Comparison of ENCODE assay signal across 17 cellular contexts in genomic region chr6:64932486-64932885, GRCh38.
DNase-seq lines count a peak whose midpoint lies in the region; ATAC-seq and TF ChIP-seq lines count a peak whose summit lies in the region.
"Had no signal": no experiment of that assay in that cellular context is flagged by ENCODE, and none has a peak within 500 bp of the region (broad histone marks: within the 10 kb centered on the region; RNA-seq: fewer than 3 reads in every experiment).

No MANE protein-coding gene starts in this region.

- H2AFZ ChIP-seq in IMR-90 (replicated peaks; ENCODE audit: low read length, poor library complexity): no peak overlapping the region

- TF ChIP-seq CTCF in IMR-90 (conservative IDR thresholded peaks at IDR 0.05; ENCODE audit: low read depth, low read length) (no peak), fibroblast of villous mesenchyme (IDR thresholded peaks at IDR 0.05; ENCODE audit: insufficient read depth, low read depth, low read length) (no peak), heart right ventricle (IDR thresholded peaks at IDR 0.05) (no peak), omental fat pad (IDR thresholded peaks at IDR 0.05) (no peak)

- H2BK120ac ChIP-seq in IMR-90 (ENCODE audit: low read depth, low read length): no peak overlapping the region

- H2BK5ac ChIP-seq in IMR-90 (ENCODE audit: low read depth, low read length, poor library complexity, severe bottlenecking): no peak overlapping the region

- no peak overlapping the region for H3K9ac ChIP-seq in IMR-90 (ENCODE audit: low read depth, low read length)

- H2BK15ac ChIP-seq in IMR-90 (ENCODE audit: low read depth, low read length): no peak overlapping the region

- H3K4ac ChIP-seq in IMR-90 (ENCODE audit: low read depth, low read length): no peak overlapping the region

- H2BK20ac ChIP-seq in IMR-90 (ENCODE audit: low read depth, low read length): no peak overlapping the region

- H3K18ac ChIP-seq in IMR-90 (ENCODE audit: low read depth, low read length): no peak overlapping the region

- H4K8ac ChIP-seq in IMR-90 (ENCODE audit: low read depth in 2 of 2, low read length in 2 of 2): no peak overlapping the region

- no peak overlapping the region for H4K5ac ChIP-seq in IMR-90 (ENCODE audit: low read depth, low read length)

- no peak overlapping the region for H3K14ac ChIP-seq in IMR-90 (replicated peaks; ENCODE audit: low read depth, low read length)

- H3K4me3 ChIP-seq in IMR-90 (ENCODE audit: insufficient read depth, low read depth, low read length) (no peak overlapping the region), fibroblast of villous mesenchyme (ENCODE audit: low read depth, low read length) (no peak overlapping the region), heart right ventricle (no peak overlapping the region)
- H3K4me3 ChIP-seq: K562, MG63, Peyer's patch had no signal

- no peak overlapping the region for H4K91ac ChIP-seq in IMR-90 (ENCODE audit: insufficient read depth, low read depth, low read length)

- no TSS peak for BruUV-seq in IMR-90 (replicated peaks; lab: Mats Ljungman, UMichigan)

- in situ Hi-C loops in IMR-90 (cut with MboI; ENCODE audit: low sequenced_read_pairs): no loop called here

- no peak overlapping the region for H3K4me2 ChIP-seq in IMR-90 (ENCODE audit: low read depth, low read length)

- H3K27ac ChIP-seq in IMR-90 (ENCODE audit: insufficient read depth, low read length) (no peak overlapping the region), heart right ventricle (no peak overlapping the region)
- H3K27ac ChIP-seq: Peyer's patch had no signal

- ATAC-seq in IMR-90 (ENCODE audit: low read depth) (no peak; the same call in 1 of the 2 replicates), heart right ventricle (no peak), omental fat pad (ENCODE audit: low FRiP score) (no peak)
- ATAC-seq: K562 had no signal

- dilution Hi-C loops in IMR-90 (cut with HindIII; ENCODE audit: low sequenced_read_pairs, unreplicated experiment): no loop called here

- intact Hi-C loops in IMR-90 (cut with micrococcal nuclease): no loop called here
- intact Hi-C loops in heart right ventricle (cut with DNase I): no loop called here

- H3K79me1 ChIP-seq in IMR-90 (ENCODE audit: low read depth in 1 of 2, low read length in 2 of 2): no peaks in the 10 kb centered on the region

- H3K23ac ChIP-seq in IMR-90 (ENCODE audit: low read depth, low read length): no peak overlapping the region

- DNase-seq in IMR-90 (peak; percentile 0), amniotic epithelial cell (ENCODE audit: low read depth) (peak; percentile 59), fibroblast of villous mesenchyme (ENCODE audit: low read depth) (peak; percentile 63), non-pigmented ciliary epithelial cell (ENCODE audit: low read depth) (peak; percentile 8), epidermal melanocyte (ENCODE audit: insufficient read length, low spot score) (no peak), heart right ventricle (no peak), omental fat pad (ENCODE audit: low spot score) (no peak)
- DNase-seq: CD4-positive, CD25-positive, alpha-beta regulatory T cell; DMS79 treated with DMSO at 0.1 percent for 48 hours; HCEC 1CT; MG63; NCI-H1105; NCI-H187; NCI-H82; Peyer's patch; SHP77 had no signal

- H3K9me3 ChIP-seq in IMR-90 (ENCODE audit: control insufficient read depth, insufficient read depth, low read length) (no peaks in the 10 kb centered on the region), heart right ventricle (peaks cover 0 to 8% (median 0%) of the 10 kb centered on the region in 11 donors)
- H3K9me3 ChIP-seq: MG63, Peyer's patch had no signal

- H3K36me3 ChIP-seq in IMR-90 (ENCODE audit: control insufficient read depth, insufficient read depth, low read length) (no peaks in the 10 kb centered on the region), heart right ventricle (no peaks in the 10 kb centered on the region)
- H3K36me3 ChIP-seq: MG63, Peyer's patch had no signal

- TF ChIP-seq RAD21 in IMR-90 (IDR thresholded peaks at IDR 0.05; ENCODE audit: low read length): no peak

- no peaks in the 10 kb centered on the region for H4K20me1 ChIP-seq in IMR-90 (ENCODE audit: insufficient read depth, low read length)

- H3K4me1 ChIP-seq in IMR-90 (ENCODE audit: control insufficient read depth, insufficient read depth, low read length) (no peaks in the 10 kb centered on the region), heart right ventricle (no peaks in the 10 kb centered on the region)
- H3K4me1 ChIP-seq: Peyer's patch had no signal

- POLR2A ChIA-PET in IMR-90 (lab: Charles Lee; ENCODE audit: unreplicated experiment): no interaction called here

- H3K27me3 ChIP-seq in IMR-90 (ENCODE audit: control insufficient read depth, insufficient read depth, low read length): no peaks in the 10 kb centered on the region
- no peaks in the 10 kb centered on the region for H3K27me3 ChIP-seq in heart right ventricle
- H3K27me3 ChIP-seq: MG63, Peyer's patch had no signal

- no peak overlapping the region for H3K56ac ChIP-seq in IMR-90 (ENCODE audit: extremely low read depth, insufficient read depth, low read length)

- H2AK9ac ChIP-seq in IMR-90 (replicated peaks; ENCODE audit: low read depth, low read length, poor library complexity): no peak overlapping the region

- H3K9me1 ChIP-seq in IMR-90 (ENCODE audit: insufficient read depth, low read length): no peaks in the 10 kb centered on the region

- no peak for TF ChIP-seq POLR2A in IMR-90 (IDR thresholded peaks at IDR 0.05; ENCODE audit: low read depth, low read length)

- H2AK5ac ChIP-seq in IMR-90 (ENCODE audit: low read depth, low read length): no peak overlapping the region

- no CpG with 5 or more reads among the region's 1 CpG for whole genome bisulfite sequencing in IMR-90 (ENCODE audit: extremely low coverage in 2 of 2, insufficient read length in 1 of 2), 2 experiments
- WGBS in heart right ventricle, 2 donors: 83 to 89% methylated on average over 1 of the region's 1 CpG

- CTCF ChIA-PET in IMR-90 (lab: Yijun Ruan, JAX): no interaction called here

TF ChIP-seq in IMR-90, 13 proteins besides CTCF, POLR2A, EP300 and RAD21:
- TF ChIP-seq USF2 (IDR thresholded peaks at IDR 0.05; ENCODE audit: low read depth, low read length) (no peak), CEBPB (IDR thresholded peaks at IDR 0.05; ENCODE audit: low read depth, low read length) (no peak), SMC3 (IDR thresholded peaks at IDR 0.05; ENCODE audit: low read depth, low read length) (no peak), RCOR1 (IDR thresholded peaks at IDR 0.05; ENCODE audit: insufficient replicate concordance, low read length) (no peak), BHLHE40 (IDR thresholded peaks at IDR 0.05; ENCODE audit: low read depth, low read length) (no peak), FOS (IDR thresholded peaks at IDR 0.05; ENCODE audit: low read depth, low read length) (no peak), RFX5 (IDR thresholded peaks at IDR 0.05; ENCODE audit: low read depth, low read length) (no peak), CHD1 (IDR thresholded peaks at IDR 0.05; ENCODE audit: low read depth, low read length) (no peak), MAFK (IDR thresholded peaks at IDR 0.05; ENCODE audit: low read depth, low read length) (no peak), ELK1 (IDR thresholded peaks at IDR 0.05; ENCODE audit: borderline replicate concordance, low read depth, low read length) (no peak), MXI1 (IDR thresholded peaks at IDR 0.05; ENCODE audit: borderline replicate concordance, low read depth, low read length) (no peak), NFE2L2 (IDR thresholded peaks at IDR 0.05; ENCODE audit: low read depth, low read length) (no peak), MAZ (IDR thresholded peaks at IDR 0.05; ENCODE audit: borderline replicate concordance, low read depth, low read length) (no peak)

Comparison
In these comparisons a context has a peak if more than half of its experiments do, and no peak if none do; other contexts are left out.
1. DNase-seq: peak in IMR-90 (single experiment), amniotic epithelial cell (single experiment), fibroblast of villous mesenchyme (single experiment) and non-pigmented ciliary epithelial cell (single experiment); none in epidermal melanocyte (single experiment), heart right ventricle (0 of 2) and omental fat pad (single experiment).